1 cellular context compared by ENCODE assay signal in genomic region chr21:33479679-33480480, GRCh38.
TF ChIP-seq lines count a peak whose summit lies in the region.

Gene TMEM50B (minus strand): TSS chr21:33479974. CDS start chr21:33468885, 11,089 bp downstream.

TF ChIP-seq in WTC11, 78 proteins besides CTCF, POLR2A, EP300 and RAD21 (continued from another document):
- TF ChIP-seq HMGXB4 (CRISPR knock-in tag; IDR thresholded peaks at IDR 0.05) (peak; percentile 54; the same call in 1 of the 2 replicates), USF2 (CRISPR knock-in tag; IDR thresholded peaks at IDR 0.05) (no peak), FOXP1 (CRISPR knock-in tag; IDR thresholded peaks at IDR 0.05; ENCODE audit: borderline replicate concordance) (no peak), ZNF423 (CRISPR knock-in tag; IDR thresholded peaks at IDR 0.05) (no peak), ETV6 (CRISPR knock-in tag; IDR thresholded peaks at IDR 0.05) (0 out of 2 replicates have a peak, but pooled peaks have one; percentile 43), ZNF263 (CRISPR knock-in tag; IDR thresholded peaks at IDR 0.05; ENCODE audit: low read depth) (0 out of 2 replicates have a peak, but pooled peaks have one; percentile 12), FOXK1 (CRISPR knock-in tag; IDR thresholded peaks at IDR 0.05) (peak; percentile 11), ATF2 (CRISPR knock-in tag; IDR thresholded peaks at IDR 0.05; ENCODE audit: borderline replicate concordance, low read depth) (no peak), RORB (CRISPR knock-in tag; IDR thresholded peaks at IDR 0.05) (no peak), ATF1 (CRISPR knock-in tag; IDR thresholded peaks at IDR 0.05) (no peak), GABPB1 (CRISPR knock-in tag; IDR thresholded peaks at IDR 0.05) (no peak), FOXJ3 (CRISPR knock-in tag; IDR thresholded peaks at IDR 0.05; ENCODE audit: borderline replicate concordance) (no peak)
